Comparison of ENCODE assay signal across 28 cellular contexts in the genomic region with DNA sequence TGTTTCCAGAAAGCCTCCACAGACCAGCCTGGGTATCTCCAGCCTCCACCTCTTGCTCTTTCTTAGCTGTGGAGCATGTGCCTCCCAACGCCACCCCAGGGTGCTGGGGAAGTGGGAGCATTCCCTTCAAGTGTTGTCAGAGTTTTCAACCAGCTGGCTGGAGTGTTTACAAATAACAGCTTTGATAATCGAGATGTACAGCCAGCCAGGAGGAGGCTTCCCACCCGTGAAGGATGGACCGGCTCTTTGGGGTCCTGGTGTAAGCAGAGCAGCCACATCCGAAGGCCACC. TPM values are rescaled to one million over a fixed set of nuclear protein-coding genes. Genes with fewer than 3 reads are reported as not detected.
DNase-seq lines count a peak whose midpoint lies in the region; ATAC-seq and TF ChIP-seq lines count a peak whose summit lies in the region.
"Had no signal": no experiment of that assay in that cellular context is flagged by ENCODE, and none has a peak within 500 bp of the region (broad histone marks: within the 10 kb centered on the region; RNA-seq: fewer than 3 reads in every experiment).

No MANE protein-coding gene starts in this region.

- intact Hi-C loops in esophagus muscularis mucosa (cut with DNase I): no loop called here

- H3K36me3 ChIP-seq in esophagus muscularis mucosa: no peaks in the 10 kb centered on the region
- H3K36me3 ChIP-seq in suprapubic skin: no peaks in the 10 kb centered on the region
- H3K36me3 ChIP-seq: SJSA1 had no signal

- H3K27me3 ChIP-seq in esophagus muscularis mucosa: peaks cover 0 to 15% (median 0%) of the 10 kb centered on the region in 4 donors
- peaks cover 4% of the 10 kb centered on the region for H3K27me3 ChIP-seq in suprapubic skin
- H3K27me3 ChIP-seq: SJSA1 had no signal

- H3K27ac ChIP-seq in esophagus muscularis mucosa (replicated peaks in 1 of 4) (no peak overlapping the region), suprapubic skin (no peak overlapping the region)
- H3K27ac ChIP-seq: C4-2B, SJSA1 had no signal

- peak; percentile 15 for ATAC-seq in GM18868 (IDR thresholded peaks at IDR 0.05; ENCODE audit: unreplicated experiment)
- peak; percentile 21 for ATAC-seq in HG03442 (IDR thresholded peaks at IDR 0.05; ENCODE audit: unreplicated experiment)
- no peak for ATAC-seq in GM19467 (IDR thresholded peaks at IDR 0.05; ENCODE audit: unreplicated experiment)
- ATAC-seq: CD8-positive, alpha-beta T cell; T-cell had no signal

- WGBS in esophagus muscularis mucosa: 90% methylated on average over 5 of the region's 5 CpGs
- WGBS in suprapubic skin: 69% methylated on average over 5 of the region's 5 CpGs

- no peak for TF ChIP-seq CTCF in esophagus muscularis mucosa (IDR thresholded peaks at IDR 0.05)
- no peak for TF ChIP-seq CTCF in suprapubic skin (IDR thresholded peaks at IDR 0.05)

- TF ChIP-seq EP300 in esophagus muscularis mucosa (IDR thresholded peaks at IDR 0.05): no peak
- no peak for TF ChIP-seq EP300 in suprapubic skin (IDR thresholded peaks at IDR 0.05)

- TF ChIP-seq POLR2A in esophagus muscularis mucosa (IDR thresholded peaks at IDR 0.05; ENCODE audit: low read depth): no peak
- TF ChIP-seq POLR2A in suprapubic skin (IDR thresholded peaks at IDR 0.05): no peak

- H3K9me3 ChIP-seq in esophagus muscularis mucosa (no peaks in the 10 kb centered on the region), suprapubic skin (no peaks in the 10 kb centered on the region)
- H3K9me3 ChIP-seq: SJSA1 had no signal

- H3K4me1 ChIP-seq in esophagus muscularis mucosa: no peaks in the 10 kb centered on the region
- no peaks in the 10 kb centered on the region for H3K4me1 ChIP-seq in suprapubic skin

- H3K4me3 ChIP-seq in esophagus muscularis mucosa (no peak overlapping the region), suprapubic skin (no peak overlapping the region)
- H3K4me3 ChIP-seq: SJSA1 had no signal

- DNase-seq in EH (ENCODE audit: low read depth) (peak; percentile 53), esophagus muscularis mucosa (ENCODE audit: extremely low spot score) (peak; percentile 60), suprapubic skin (ENCODE audit: low spot score in 2 of 2) (no peak), 8988T (no peak)
- DNase-seq: CD8-positive, alpha-beta T cell; DMS79 treated with DMSO at 0.1 percent for 48 hours; Kasumi-1; NCI-H1105 treated with DMSO at 0.1 percent for 48 hours; NCI-H146; NCI-H1930; NCI-H2107; NCI-H446; NCI-H524 treated with DMSO at 0.1 percent for 48 hours; NCI-H774; NK-92 treated with Interleukin-12 subunit alpha and Interleukin-12 subunit beta, amount 100 ng/mL, for 24 hours; Right ventricle myocardium superior; RPMI8226; T-cell had no signal

RNA-seq across cellular contexts. Expression of gene OXTR, which starts 8.5 kb away (rescaled TPM):
- 1 to 10 TPM in 2 of 4 donors, under 1 TPM in 2; 0.42 to 3.6 (median 1.6) TPM for total RNA-seq in esophagus muscularis mucosa
- under 1 TPM in 2 of 4 donors, not detected in 2; 0.08 to 0.31 TPM for total RNA-seq in suprapubic skin

RNA-seq across cellular contexts. Expression of gene CAV3, which starts 44.3 kb away (rescaled TPM):
- not detected for total RNA-seq in esophagus muscularis mucosa
- not detected for total RNA-seq in suprapubic skin
- total RNA-seq: A673; B cell; CD8-positive, alpha-beta T cell; HT-29; M059J; SJSA1; T-cell; T-helper 2 cell treated with Interferon-gamma antibody and Interleukin-4, amounts not matched to agents 100 ng/mL and 5 ng/mL, for 36 hours had no signal

Comparison
In these comparisons a context has a peak if more than half of its experiments do, and no peak if none do; other contexts are left out.
1. DNase-seq: peak in EH (single experiment) and esophagus muscularis mucosa (single experiment); none in suprapubic skin (0 of 2) and 8988T (single experiment).